27 cellular contexts compared by ENCODE assay signal in the genomic region with DNA sequence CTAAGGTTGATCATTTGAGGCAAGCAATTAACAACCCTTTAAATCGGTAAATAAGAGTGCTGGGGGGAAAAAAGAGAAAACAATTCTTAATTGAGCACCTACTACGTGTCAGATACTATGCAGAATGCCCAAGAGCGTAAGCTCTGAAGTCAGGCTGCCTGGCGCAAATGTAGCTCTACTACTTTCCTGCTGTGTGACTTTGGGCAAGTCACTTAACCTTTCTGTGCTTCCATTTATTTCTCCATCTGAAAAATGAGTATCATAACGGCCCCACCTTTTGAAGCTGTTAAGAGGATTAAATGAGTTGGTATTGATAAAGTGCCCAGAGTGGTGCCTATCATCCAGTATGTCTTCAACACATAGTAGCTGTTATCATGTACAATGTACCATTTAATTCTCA.
"Had no signal": no experiment of that assay in that cellular context is flagged by ENCODE, and none has a peak within 500 bp of the region (broad histone marks: within the 10 kb centered on the region; RNA-seq: fewer than 3 reads in every experiment).

No MANE protein-coding gene starts in this region.

- FAIRE-seq: urothelium cell line had no signal

- ATAC-seq: stimulated activated effector memory CD8-positive, alpha-beta T cell treated with anti-CD3 and anti-CD28 coated beads, Interleukin-12 subunit alpha, Interleukin-12 subunit beta, amount 100 ng/mL, for 72 hours; stimulated activated memory B cell treated with anti-CD40 and anti-IgM and Interleukin-4, amounts not matched to agents 10 μg/mL and 1 μg/mL and 100 μg/mL, for 72 hours; stimulated activated naive B cell treated with anti-CD40 and anti-IgM and Interleukin-4, amounts not matched to agents 10 μg/mL and 1 μg/mL and 100 μg/mL, for 72 hours; stimulated activated naive CD8-positive, alpha-beta T cell treated with anti-CD3 and anti-CD28 coated beads, Interleukin-15, amount 100 ng/mL, for 72 hours; stimulated activated naive CD8-positive, alpha-beta T cell treated with anti-CD3 and anti-CD28 coated beads, Interleukin-15, Interleukin-2, amounts not matched to agents 100 U/mL and 50 U/mL, for 24 hours; upper lobe of right lung had no signal

- H3K4me1 ChIP-seq: stomach, suprapubic skin, testis, thyroid gland, tibial artery, tibial nerve, transverse colon, upper lobe of left lung, upper lobe of right lung, uterus, vagina had no signal

- H3K27ac ChIP-seq: stomach, suprapubic skin, testis, thoracic aorta, thyroid gland, tibial artery, tibial nerve, transverse colon, upper lobe of left lung, upper lobe of right lung, uterus, vagina had no signal

- H3K27me3 ChIP-seq: stomach, suprapubic skin, testis, thyroid gland, tibial artery, tibial nerve, transverse colon, upper lobe of left lung, uterus, vagina had no signal

- H3K36me3 ChIP-seq: stomach, suprapubic skin, thoracic aorta, thyroid gland, tibial artery, tibial nerve, transverse colon, upper lobe of left lung, upper lobe of right lung, uterus, vagina had no signal

- DNase-seq: stimulated activated CD4-positive, alpha-beta T cell treated with anti-CD3 and anti-CD28 coated beads, Interleukin-2, amount 100 ng/mL, for 48 hours; stimulated activated CD4-positive, alpha-beta T cell treated with anti-CD3 and anti-CD28 coated beads, Interleukin-4, amount 100 ng/mL, for 1 hour; stimulated activated CD4-positive, alpha-beta T cell treated with anti-CD3 and anti-CD28 coated beads, Interleukin-4, amount 100 ng/mL, for 24 hours; stimulated activated CD4-positive, alpha-beta T cell treated with anti-CD3 and anti-CD28 coated beads, Interleukin-4, amount 100 ng/mL, for 4 hours; stimulated activated CD8-positive, alpha-beta memory T cell treated with anti-CD3 and anti-CD28 coated beads, Interleukin-4, amount 100 ng/mL, for 48 hours; stimulated activated naive B cell treated with anti-CD40 and anti-IgM and Interleukin-4, amounts not matched to agents 10 μg/mL and 1 μg/mL and 100 μg/mL, for 72 hours; stimulated activated naive CD4-positive, alpha-beta T cell; stimulated activated naive CD4-positive, alpha-beta T cell treated with Interleukin-2 at 50 U/mL for 16 hours; stimulated activated naive CD8-positive, alpha-beta T cell treated with anti-CD3 and anti-CD28 coated beads, Interleukin-15, amount 100 ng/mL, for 72 hours; stimulated activated naive CD8-positive, alpha-beta T cell treated with anti-CD3 and anti-CD28 coated beads, Interleukin-15, Interleukin-2, amounts not matched to agents 100 U/mL and 50 U/mL, for 24 hours; stomach; substantia nigra; testis; thyroid gland; tibial artery; transverse colon; trophoblast cell; upper lobe of left lung; upper lobe of right lung; uterus had no signal

- H3K4me3 ChIP-seq: stomach, suprapubic skin, testis, thoracic aorta, thyroid gland, tibial artery, tibial nerve, transverse colon, upper lobe of left lung, upper lobe of right lung, uterus, vagina had no signal

- H3K9me3 ChIP-seq: stomach, suprapubic skin, testis, thoracic aorta, thyroid gland, tibial artery, transverse colon, upper lobe of left lung, upper lobe of right lung, uterus, vagina had no signal
